ENCODE assay signal across 19 cellular contexts in genomic region chr5:531749-532315, GRCh38. TPM values are rescaled to one million over a fixed set of nuclear protein-coding genes. Genes with fewer than 3 reads are reported as not detected.
DNase-seq lines count a peak whose midpoint lies in the region; ATAC-seq and TF ChIP-seq lines count a peak whose summit lies in the region.
"Had no signal": no experiment of that assay in that cellular context is flagged by ENCODE, and none has a peak within 500 bp of the region (broad histone marks: within the 10 kb centered on the region; RNA-seq: fewer than 3 reads in every experiment).

No MANE protein-coding gene starts in this region.

- intact Hi-C loops in lower lobe of right lung (cut with DNase I) = no loop called here
- intact Hi-C loops in spleen (cut with DNase I; ENCODE audit: low total_unique reads) = no loop called here

- no peaks in the 10 kb centered on the region for H3K9me3 ChIP-seq in BLaER1 treated with 17β-estradiol and CSF1 and Interleukin-3, amounts not matched to agents 10 nM and 100 nM (replicated peaks in 1 of 11)
- H3K9me3 ChIP-seq in lower lobe of right lung = no peaks in the 10 kb centered on the region
- no peaks in the 10 kb centered on the region for H3K9me3 ChIP-seq in spleen
- H3K9me3 ChIP-seq: MG63 had no signal

- no peak overlapping the region for H3K27ac ChIP-seq in BLaER1 treated with 17β-estradiol and CSF1 and Interleukin-3, amounts not matched to agents 10 nM and 100 nM
- H3K27ac ChIP-seq in lower lobe of right lung (no peak overlapping the region), spleen (no peak overlapping the region)
- H3K27ac ChIP-seq: GM23248, KMS-11 had no signal

- H3K4me1 ChIP-seq in BLaER1 treated with 17β-estradiol and CSF1 and Interleukin-3, amounts not matched to agents 10 nM and 100 nM = peaks cover 46 to 61% (median 54%) of the 10 kb centered on the region in 10 experiments
- H3K4me1 ChIP-seq in lower lobe of right lung (peaks cover 14% of the 10 kb centered on the region), spleen (peaks cover 23 to 53% (median 46%) of the 10 kb centered on the region in 6 donors)

- peak; percentile 32 for DNase-seq in LHCN-M2 (ENCODE audit: low read depth)
- peak; percentile 17 for DNase-seq in lower lobe of right lung
- DNase-seq in spleen = peak; percentile 37
- DNase-seq in retina = no peak
- DNase-seq in activated CD4-positive, alpha-beta memory T cell treated with anti-CD3 and anti-CD28 coated beads, Interleukin-2, amount 10 ng/mL, durations not matched to agents 7 days and 5 days = no peak
- DNase-seq: C1 segment of cervical spinal cord, Calu3, DMS153, GM23248, HCEC 1CT, MG63, NCI-H1417 treated with DMSO at 0.1 percent for 48 hours, NCI-H187, NCI-H446 treated with DMSO at 0.1 percent for 48 hours had no signal

- ATAC-seq in lower lobe of right lung = no peak
- ATAC-seq in HG02852 (IDR thresholded peaks at IDR 0.05; ENCODE audit: unreplicated experiment) = no peak
- ATAC-seq: Right ventricle myocardium inferior had no signal

- peak overlapping the region in 2 of 11 experiments; percentile 27 to 31; a peak in 2 of 22 replicates for H3K9ac ChIP-seq in BLaER1 treated with 17β-estradiol and CSF1 and Interleukin-3, amounts not matched to agents 10 nM and 100 nM
- H3K9ac ChIP-seq: GM23248, KMS-11 had no signal

- no peaks in the 10 kb centered on the region for H3K9me3 Mint-ChIP-seq in activated CD4-positive, alpha-beta memory T cell treated with anti-CD3 and anti-CD28 coated beads, Interleukin-2, amount 10 ng/mL, durations not matched to agents 7 days and 5 days
- H3K9me3 Mint-ChIP-seq: CD8-positive, alpha-beta memory T cell had no signal

- H3K4me2 ChIP-seq in BLaER1 treated with 17β-estradiol and CSF1 and Interleukin-3, amounts not matched to agents 10 nM and 100 nM = peak overlapping the region; percentile 82 to 98 (median 90); a peak in 21 of 22 replicates
- H3K4me2 ChIP-seq: KMS-11 had no signal

- H3K36me3 Mint-ChIP-seq in activated CD4-positive, alpha-beta memory T cell treated with anti-CD3 and anti-CD28 coated beads, Interleukin-2, amount 10 ng/mL, durations not matched to agents 7 days and 5 days (ENCODE audit: low read depth) = no peaks in the 10 kb centered on the region
- H3K36me3 Mint-ChIP-seq: CD8-positive, alpha-beta memory T cell had no signal

- CTCF ChIA-PET in activated CD4-positive, alpha-beta memory T cell treated with anti-CD3 and anti-CD28 coated beads, Interleukin-2, amount 10 ng/mL, durations not matched to agents 7 days and 5 days (lab: Charles Lee) = no interaction called here

- H3K4me3 Mint-ChIP-seq in activated CD4-positive, alpha-beta memory T cell treated with anti-CD3 and anti-CD28 coated beads, Interleukin-2, amount 10 ng/mL, durations not matched to agents 7 days and 5 days = no peak overlapping the region

- WGBS in spleen, 5 donors = 78 to 91% (median 86%) methylated on average over 13 of the region's 13 CpGs

- peak overlapping the region in 6 of 10 experiments; percentile 3 to 42 (median 15); a peak in 9 of 20 replicates for H3K4me3 ChIP-seq in BLaER1 treated with 17β-estradiol and CSF1 and Interleukin-3, amounts not matched to agents 10 nM and 100 nM
- H3K4me3 ChIP-seq in lower lobe of right lung (no peak overlapping the region), spleen (no peak overlapping the region)
- H3K4me3 ChIP-seq: GM23248, MG63 had no signal

- peaks cover 73 to 89% (median 78%) of the 10 kb centered on the region in 11 experiments for H3K27me3 ChIP-seq in BLaER1 treated with 17β-estradiol and CSF1 and Interleukin-3, amounts not matched to agents 10 nM and 100 nM
- peaks cover 85% of the 10 kb centered on the region for H3K27me3 ChIP-seq in lower lobe of right lung (ENCODE audit: low read depth)
- H3K27me3 ChIP-seq in spleen (replicated peaks in 1 of 7) = peaks cover 3 to 93% (median 79%) of the 10 kb centered on the region in 7 donors

- H3K27me3 Mint-ChIP-seq in activated CD4-positive, alpha-beta memory T cell treated with anti-CD3 and anti-CD28 coated beads, Interleukin-2, amount 10 ng/mL, durations not matched to agents 7 days and 5 days = peaks cover 44% of the 10 kb centered on the region

- POLR2A ChIA-PET in activated CD4-positive, alpha-beta memory T cell treated with anti-CD3 and anti-CD28 coated beads, Interleukin-2, amount 10 ng/mL, durations not matched to agents 7 days and 5 days (lab: Charles Lee) = interaction anchor here (2.1 kb wide), 1 partner anchor 10 kb away, joined by 4 read pairs; no protein-coding TSS in a partner anchor

- H3K36me3 ChIP-seq in BLaER1 treated with 17β-estradiol and CSF1 and Interleukin-3, amounts not matched to agents 10 nM and 100 nM = no peaks in the 10 kb centered on the region
- H3K36me3 ChIP-seq in lower lobe of right lung (no peaks in the 10 kb centered on the region), spleen (no peaks in the 10 kb centered on the region)
- H3K36me3 ChIP-seq: MG63 had no signal

- TF ChIP-seq POLR2A in spleen (IDR thresholded peaks at IDR 0.05) = no peak

- no peak overlapping the region for H3K27ac Mint-ChIP-seq in activated CD4-positive, alpha-beta memory T cell treated with anti-CD3 and anti-CD28 coated beads, Interleukin-2, amount 10 ng/mL, durations not matched to agents 7 days and 5 days
- H3K27ac Mint-ChIP-seq: CD8-positive, alpha-beta memory T cell had no signal

- H3K4me1 Mint-ChIP-seq in activated CD4-positive, alpha-beta memory T cell treated with anti-CD3 and anti-CD28 coated beads, Interleukin-2, amount 10 ng/mL, durations not matched to agents 7 days and 5 days = peaks cover 26% of the 10 kb centered on the region

- H4K20me1 ChIP-seq in BLaER1 treated with 17β-estradiol and CSF1 and Interleukin-3, amounts not matched to agents 10 nM and 100 nM = peaks cover 22 to 82% (median 30%) of the 10 kb centered on the region in 11 experiments; a peak in 21 of 22 replicates

- TF ChIP-seq CTCF in lower lobe of right lung (IDR thresholded peaks at IDR 0.05) (no peak), spleen (IDR thresholded peaks at IDR 0.05 in 8 of 11, conservative IDR thresholded peaks at IDR 0.05 in 3 of 11) (no peak)

RNA-seq across cellular contexts. Expression of gene SLC9A3, which starts 7.6 kb away (rescaled TPM):
- total RNA-seq in LHCN-M2 (2014; rRNA removed) = 4.2 and 4.4 TPM in 2 replicates
- polyA plus RNA-seq in LHCN-M2 (2012) = 0.72 TPM
- total RNA-seq in lower lobe of right lung = 1.1 TPM
- 1 to 10 TPM; 1.0 to 3.2 (median 1.3) TPM for total RNA-seq in spleen
- 1 to 10 TPM; 1.5 to 1.8 (median 1.5) TPM for polyA plus RNA-seq in spleen
- total RNA-seq in activated CD4-positive, alpha-beta memory T cell treated with anti-CD3 and anti-CD28 coated beads, Interleukin-2, amount 10 ng/mL, durations not matched to agents 7 days and 5 days = 1 to 10 TPM; 1.2 to 1.6 TPM

Comparison
In these comparisons a context has a peak if more than half of its experiments do, and no peak if none do; other contexts are left out.
1. H3K4me3 ChIP-seq: peak in BLaER1 treated with 17β-estradiol and CSF1 and Interleukin-3, amounts not matched to agents 10 nM and 100 nM (6 of 10); none in lower lobe of right lung (single experiment) and spleen (0 of 8).
2. DNase-seq: peak in LHCN-M2 (single experiment), lower lobe of right lung (single experiment) and spleen (single experiment); none in retina (single experiment) and activated CD4-positive, alpha-beta memory T cell treated with anti-CD3 and anti-CD28 coated beads, Interleukin-2, amount 10 ng/mL, durations not matched to agents 7 days and 5 days (single experiment).